8 cellular contexts compared by ENCODE assay signal in the genomic region with DNA sequence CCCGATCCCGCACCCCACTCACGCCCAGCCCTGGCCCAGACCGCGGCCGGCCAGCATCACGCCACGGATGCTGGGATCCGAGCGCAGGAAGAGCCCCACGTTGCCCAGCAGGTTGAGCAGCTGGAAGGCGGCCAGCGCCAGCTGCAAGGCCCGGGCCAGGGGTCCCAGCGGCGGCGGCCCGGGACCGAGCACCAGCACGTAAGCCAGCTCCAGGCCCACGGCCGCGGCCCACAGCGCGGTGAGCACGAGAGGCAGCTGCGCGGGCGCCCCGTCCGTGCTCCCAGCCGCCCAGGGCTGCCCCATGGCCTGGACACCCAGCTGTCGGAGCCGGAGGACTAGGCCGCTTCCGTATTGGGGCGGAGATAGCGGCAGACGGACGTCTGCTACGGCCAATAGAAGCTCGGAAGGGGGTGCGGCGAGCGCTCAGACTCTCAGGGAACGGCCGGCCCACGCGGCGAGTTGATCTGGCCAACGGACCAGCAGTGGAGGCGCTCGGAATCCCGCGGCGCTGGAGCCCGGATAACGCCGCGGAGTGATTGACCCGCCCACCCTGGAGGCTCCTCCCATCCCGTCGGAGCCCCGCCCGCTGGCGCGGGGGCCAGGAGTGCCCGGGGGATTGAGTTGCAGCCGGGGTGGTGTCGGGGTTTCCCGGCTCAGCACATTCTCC. TPM values are rescaled to one million over a fixed set of nuclear protein-coding genes. Genes with fewer than 3 reads are reported as not detected.
DNase-seq lines count a peak whose midpoint lies in the region; ATAC-seq, FAIRE-seq and TF ChIP-seq lines count a peak whose summit lies in the region.

A gene with protein sequence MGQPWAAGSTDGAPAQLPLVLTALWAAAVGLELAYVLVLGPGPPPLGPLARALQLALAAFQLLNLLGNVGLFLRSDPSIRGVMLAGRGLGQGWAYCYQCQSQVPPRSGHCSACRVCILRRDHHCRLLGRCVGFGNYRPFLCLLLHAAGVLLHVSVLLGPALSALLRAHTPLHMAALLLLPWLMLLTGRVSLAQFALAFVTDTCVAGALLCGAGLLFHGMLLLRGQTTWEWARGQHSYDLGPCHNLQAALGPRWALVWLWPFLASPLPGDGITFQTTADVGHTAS (minus strand): TSS at position 348 of the 667 bp plus-strand sequence. CDS start 45 bp downstream, at position 303.

- intact Hi-C loops in left ventricle myocardium superior (cut with micrococcal nuclease) (no loop called here), prostate gland (cut with DNase I) (no loop called here)

- no peaks in the 10 kb centered on the region for H3K9me3 Mint-ChIP-seq in T-helper 1 cell treated with Interleukin-12 subunit alpha and Interleukin-12 subunit beta and Interleukin-4 antibody, amounts not matched to agents 30 μg/mL and 1 μg/mL, for 36 hours

- peak within 1 kb of the TSS; percentile 67 for H3K27ac Mint-ChIP-seq in T-helper 1 cell treated with Interleukin-12 subunit alpha and Interleukin-12 subunit beta and Interleukin-4 antibody, amounts not matched to agents 30 μg/mL and 1 μg/mL, for 36 hours

- no peaks in the 10 kb centered on the region for H3K36me3 ChIP-seq in prostate gland

- peak within 1 kb of the TSS in 1 of 2 donors; percentile 55 for H3K27ac ChIP-seq in prostate gland

- no peaks in the 10 kb centered on the region for H3K27me3 ChIP-seq in prostate gland (replicated peaks; ENCODE audit: insufficient read depth)

- ATAC-seq in HG02852 (IDR thresholded peaks at IDR 0.05; ENCODE audit: unreplicated experiment) (peak; percentile 88), left ventricle myocardium superior (peak; percentile 97)

- peak; percentile 99 for FAIRE-seq in GM12892 (lab: Jason Lieb, UNC)
- FAIRE-seq in urothelium cell line (lab: Jason Lieb, UNC), result no peak

- peaks cover 22% of the 10 kb centered on the region for H3K4me1 Mint-ChIP-seq in T-helper 1 cell treated with Interleukin-12 subunit alpha and Interleukin-12 subunit beta and Interleukin-4 antibody, amounts not matched to agents 30 μg/mL and 1 μg/mL, for 36 hours (ENCODE audit: low read depth)

- peaks cover 10% of the 10 kb centered on the region for H3K36me3 Mint-ChIP-seq in T-helper 1 cell treated with Interleukin-12 subunit alpha and Interleukin-12 subunit beta and Interleukin-4 antibody, amounts not matched to agents 30 μg/mL and 1 μg/mL, for 36 hours (ENCODE audit: low read depth)

- peaks cover 4% of the 10 kb centered on the region for H3K4me1 ChIP-seq in prostate gland (replicated peaks)

- TF ChIP-seq POLR2A in GM12892 (IDR thresholded peaks at IDR 0.05; ENCODE audit: low read depth, low read length) (peak; percentile 76), prostate gland (IDR thresholded peaks at IDR 0.05) (peak; percentile 25)

- peak; percentile 96 for DNase-seq in GM12892 (ENCODE audit: insufficient read length)
- DNase-seq in NCI-H146 (lab: John Stamatoyannopoulos, UW), result peak; percentile 95
- DNase-seq in amniotic stem cell (lab: John Stamatoyannopoulos, UW), result peak; percentile 93
- peak; percentile 99 for DNase-seq in left ventricle myocardium superior
- peak; percentile 95 for DNase-seq in prostate gland (ENCODE audit: low spot score)
- peak; percentile 99 for DNase-seq in urothelium cell line (ENCODE audit: low spot score)

- H3K9me3 ChIP-seq in prostate gland, result no peaks in the 10 kb centered on the region

- WGBS in prostate gland, result under 1% methylated on average over 59 of the region's 71 CpGs

- peak within 1 kb of the TSS; percentile 90 for H3K4me3 Mint-ChIP-seq in T-helper 1 cell treated with Interleukin-12 subunit alpha and Interleukin-12 subunit beta and Interleukin-4 antibody, amounts not matched to agents 30 μg/mL and 1 μg/mL, for 36 hours

- peak within 1 kb of the TSS; percentile 71 to 81 for H3K4me3 ChIP-seq in prostate gland

- no peak for TF ChIP-seq CTCF in prostate gland (IDR thresholded peaks at IDR 0.05)

- H3K27me3 Mint-ChIP-seq in T-helper 1 cell treated with Interleukin-12 subunit alpha and Interleukin-12 subunit beta and Interleukin-4 antibody, amounts not matched to agents 30 μg/mL and 1 μg/mL, for 36 hours (ENCODE audit: low read depth), result peaks cover 10% of the 10 kb centered on the region

RNA-seq across cellular contexts. Expression of the gene that starts here (rescaled TPM):
- polyA plus RNA-seq in GM12892 (2012; ENCODE audit: missing spikeins), result 3.2 TPM
- total RNA-seq in left ventricle myocardium superior, result 5.5 TPM
- total RNA-seq in prostate gland, result 10 to 100 TPM; 24.9 to 37.8 TPM
